1 cellular context compared by ENCODE assay signal in genomic region chr14:34875031-34875922, GRCh38.
A peak's percentile ranks its signal among the peaks of the same experiment; 100 is the strongest.
TF ChIP-seq lines count a peak whose summit lies in the region.

BAZ1A (minus strand) TSS chr14:34875360; CDS start chr14:34874604, 756 bp downstream.

TF ChIP-seq in HepG2, 621 proteins besides CTCF, POLR2A, EP300 and RAD21 (continued from another document and continues in another):
- 0 out of 2 replicates have a peak, but pooled peaks have one; percentile 30 for TF ChIP-seq ZBTB49 (CRISPR knock-in tag; IDR thresholded peaks at IDR 0.05; ENCODE audit: borderline replicate concordance)
- TF ChIP-seq ZNF598 (CRISPR knock-in tag; IDR thresholded peaks at IDR 0.05; ENCODE audit: borderline replicate concordance) = no peak
- no peak for TF ChIP-seq MBD4 (IDR thresholded peaks at IDR 0.05; ENCODE audit: borderline replicate concordance, low read length)
- TF ChIP-seq HIC2 (CRISPR knock-in tag; IDR thresholded peaks at IDR 0.05; ENCODE audit: low read depth) = no peak
- no peak for TF ChIP-seq MAX (IDR thresholded peaks at IDR 0.05)
- TF ChIP-seq SP4 (CRISPR knock-in tag; IDR thresholded peaks at IDR 0.05) = peak; percentile 65; the same call in 1 of the 2 replicates
- TF ChIP-seq ZNF891 (CRISPR knock-in tag; IDR thresholded peaks at IDR 0.05) = no peak; the same call in 1 of the 2 replicates
- peak in 1 of 2 experiments; percentile 95; a peak in 1 of 4 replicates for TF ChIP-seq KLF16 (CRISPR knock-in tag; IDR thresholded peaks at IDR 0.05)
- peak; percentile 97; the same call in 1 of the 2 replicates for TF ChIP-seq TSC22D2 (CRISPR knock-in tag; IDR thresholded peaks at IDR 0.05; ENCODE audit: borderline replicate concordance)
- TF ChIP-seq ZBTB25 (CRISPR knock-in tag; IDR thresholded peaks at IDR 0.05) = peak; percentile 86
- no peak for TF ChIP-seq MED13 (CRISPR knock-in tag; IDR thresholded peaks at IDR 0.05)
- 0 out of 2 replicates have a peak, but pooled peaks have one; percentile 49 for TF ChIP-seq ZNF441 (CRISPR knock-in tag; IDR thresholded peaks at IDR 0.05; ENCODE audit: borderline replicate concordance)
- TF ChIP-seq NFATC3 (CRISPR knock-in tag; IDR thresholded peaks at IDR 0.05) = peak; percentile 95
- no peak for TF ChIP-seq CEBPB (IDR thresholded peaks at IDR 0.05; ENCODE audit: borderline replicate concordance, low read depth, low read length)
- peak; percentile 85; the same call in 1 of the 2 replicates for TF ChIP-seq ZSCAN5A (CRISPR knock-in tag; IDR thresholded peaks at IDR 0.05; ENCODE audit: borderline replicate concordance)
- TF ChIP-seq TCF7 (IDR thresholded peaks at IDR 0.05; ENCODE audit: low read depth) = no peak
- no peak; the same call in 1 of the 2 replicates for TF ChIP-seq ZNF660 (CRISPR knock-in tag; IDR thresholded peaks at IDR 0.05; ENCODE audit: borderline replicate concordance, low read depth)
- TF ChIP-seq HMG20A (CRISPR knock-in tag; IDR thresholded peaks at IDR 0.05; ENCODE audit: borderline replicate concordance) = no peak; the same call in 1 of the 2 replicates
- peak; percentile 70; the same call in 1 of the 2 replicates for TF ChIP-seq KLF11 (CRISPR knock-in tag; IDR thresholded peaks at IDR 0.05)
- TF ChIP-seq AHDC1 (CRISPR knock-in tag; IDR thresholded peaks at IDR 0.05; ENCODE audit: borderline replicate concordance) = no peak
- peak; percentile 94 for TF ChIP-seq ZNF678 (CRISPR knock-in tag; IDR thresholded peaks at IDR 0.05)
- 0 out of 2 replicates have a peak, but pooled peaks have one; percentile 41 for TF ChIP-seq KLF15 (CRISPR knock-in tag; IDR thresholded peaks at IDR 0.05; ENCODE audit: borderline replicate concordance)
- TF ChIP-seq STAT6 (CRISPR knock-in tag; IDR thresholded peaks at IDR 0.05; ENCODE audit: borderline replicate concordance) = no peak
- TF ChIP-seq RBM39 (IDR thresholded peaks at IDR 0.05; ENCODE audit: low read depth, low read length, poor library complexity, severe bottlenecking) = peak; percentile 79
- no peak for TF ChIP-seq RAD51 (IDR thresholded peaks at IDR 0.05; ENCODE audit: borderline replicate concordance)
- peak; percentile 80; the same call in 1 of the 2 replicates for TF ChIP-seq ZNF275 (CRISPR knock-in tag; IDR thresholded peaks at IDR 0.05; ENCODE audit: borderline replicate concordance)
- TF ChIP-seq ATF5 (CRISPR knock-in tag; IDR thresholded peaks at IDR 0.05; ENCODE audit: low read depth) = no peak
- TF ChIP-seq ZNF280D (CRISPR knock-in tag; IDR thresholded peaks at IDR 0.05) = no peak; the same call in 1 of the 2 replicates
- TF ChIP-seq ZGPAT (CRISPR knock-in tag; IDR thresholded peaks at IDR 0.05) = peak; percentile 83
